29 cellular contexts compared by ENCODE assay signal in genomic region chr3:146325170-146325569, GRCh38.
"Had no signal": no experiment of that assay in that cellular context is flagged by ENCODE, and none has a peak within 500 bp of the region (broad histone marks: within the 10 kb centered on the region; RNA-seq: fewer than 3 reads in every experiment).

No MANE protein-coding gene starts in this region.

- H3K9me3 ChIP-seq: ascending aorta, MG63 had no signal

- H3K4me3 ChIP-seq: ascending aorta, MG63 had no signal

- H3K27me3 ChIP-seq: ascending aorta, MG63 had no signal

- ATAC-seq: activated CD8-positive, alpha-beta T cell treated with anti-CD3 and anti-CD28 coated beads for 36 hours; activated T-cell treated with anti-CD3 and anti-CD28 coated beads, Interleukin-2, amount 50 U/mL, for 72 hours; activated T-helper 17 cell treated with anti-CD3 and anti-CD28 coated beads, Interleukin-2, amount 50 U/mL, for 72 hours; Panc1 had no signal

- DNase-seq: activated CD4-positive, alpha-beta T cell treated with anti-CD3 and anti-CD28 coated beads, Interleukin-2, amount 10 ng/mL, durations not matched to agents 24 days and 14 days; activated CD4-positive, alpha-beta T cell treated with anti-CD3 and anti-CD28 coated beads, Interleukin-2, amount 50 U/mL, for 4 hours; activated CD8-positive, alpha-beta T cell treated with anti-CD3 and anti-CD28 coated beads for 36 hours; activated effector memory CD4-positive, alpha-beta T cell treated with anti-CD3 and anti-CD28 coated beads, Interleukin-2, amount 50 U/mL, for 16 hours; activated naive CD4-positive, alpha-beta T cell; activated naive CD4-positive, alpha-beta T cell treated with anti-CD3 and anti-CD28 coated beads, Interleukin-2, amount 50 U/mL, for 16 hours; activated naive CD8-positive, alpha-beta T cell treated with anti-CD3 and anti-CD28 coated beads for 36 hours; activated T-cell treated with anti-CD3 and anti-CD28 coated beads, Interleukin-2, amount 50 U/mL, for 1 hour; activated T-cell treated with anti-CD3 and anti-CD28 coated beads, Interleukin-2, amount 50 U/mL, for 72 hours; amygdala; caudate nucleus; Kasumi-1; KG1; MG63; NCI-H1048; NCI-H1105 treated with DMSO at 0.1 percent for 48 hours; NCI-H1436; NCI-H1694; NCI-H1930; NCI-H2081 treated with DMSO at 0.1 percent for 48 hours; NCI-H226; NCI-H446 treated with DMSO at 0.1 percent for 48 hours; NCI-H524; NCI-H69; NCI-H82; T1000 had no signal

- H3K27ac ChIP-seq: ascending aorta had no signal

- H3K36me3 ChIP-seq: ascending aorta, MG63 had no signal
